ENCODE assay signal across 11 cellular contexts in the genomic region with DNA sequence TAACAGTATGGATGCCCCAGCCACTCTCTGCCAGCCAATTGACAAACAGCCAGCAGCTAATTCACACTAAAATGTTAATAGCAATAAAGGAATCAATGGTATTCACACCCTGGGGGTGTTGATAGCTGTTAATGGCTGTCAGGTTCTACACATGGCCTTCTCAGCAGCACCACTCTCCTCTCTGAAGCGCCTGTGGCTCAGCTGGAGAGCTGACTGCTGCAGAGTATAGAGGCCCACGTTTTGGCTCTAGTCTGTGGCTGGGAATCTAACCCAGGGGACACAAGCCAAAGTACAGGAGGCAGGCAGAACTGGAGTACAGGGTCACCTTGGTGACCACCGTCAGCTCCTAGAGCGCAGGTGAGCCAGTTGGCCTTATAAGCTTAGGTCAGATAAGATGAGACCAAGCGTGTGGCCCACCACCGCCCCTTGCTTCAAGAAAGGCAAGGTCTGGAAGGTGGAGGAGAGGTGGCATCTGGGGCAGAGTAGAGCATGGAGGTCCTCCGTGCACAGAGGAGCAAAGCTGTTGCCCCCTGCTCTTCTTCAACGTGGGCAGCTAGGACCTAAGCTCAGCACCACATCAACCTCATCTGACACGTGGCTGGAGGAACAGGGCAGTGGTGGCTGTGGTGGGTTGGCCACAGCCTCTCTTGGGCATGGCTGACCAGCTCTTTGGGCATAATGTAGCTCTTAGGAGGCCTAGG. TPM values are rescaled to one million over a fixed set of nuclear protein-coding genes. Genes with fewer than 3 reads are reported as not detected.
DNase-seq lines count a peak whose midpoint lies in the region; ATAC-seq, FAIRE-seq and TF ChIP-seq lines count a peak whose summit lies in the region.
"Had no signal": no experiment of that assay in that cellular context is flagged by ENCODE, and none has a peak within 500 bp of the region (broad histone marks: within the 10 kb centered on the region; RNA-seq: fewer than 3 reads in every experiment).

No MANE protein-coding gene starts in this region.

- ATAC-seq in activated T-cell treated with anti-CD3 and anti-CD28 coated beads, Interleukin-2, amount 50 U/mL, for 72 hours (replicated peaks in 1 of 2): no peak
- ATAC-seq in GM21367 (IDR thresholded peaks at IDR 0.05; ENCODE audit: unreplicated experiment) (no peak), GM21528 (IDR thresholded peaks at IDR 0.05; ENCODE audit: low FRiP score, unreplicated experiment) (no peak)

- FAIRE-seq in D721Med (lab: Jason Lieb, UNC): no peak

- H3K4me3 ChIP-seq in skin epidermis: no peak overlapping the region
- H3K4me3 ChIP-seq: dorsolateral prefrontal cortex had no signal

- peaks cover 0 to 5% of the 10 kb centered on the region in 2 donors for H3K36me3 Mint-ChIP-seq in activated T-cell treated with anti-CD3 and anti-CD28 coated beads, Interleukin-2, amount 50 U/mL, for 72 hours (ENCODE audit: insufficient read depth in 2 of 2)

- H3K27me3 Mint-ChIP-seq in activated T-cell treated with anti-CD3 and anti-CD28 coated beads, Interleukin-2, amount 50 U/mL, for 72 hours (ENCODE audit: low read depth): no peaks in the 10 kb centered on the region

- H3K27ac Mint-ChIP-seq in activated T-cell treated with anti-CD3 and anti-CD28 coated beads, Interleukin-2, amount 50 U/mL, for 72 hours: peak overlapping the region; percentile 92

- H3K4me3 Mint-ChIP-seq in activated T-cell treated with anti-CD3 and anti-CD28 coated beads, Interleukin-2, amount 50 U/mL, for 72 hours: peak overlapping the region; percentile 79 to 92

- no peak for TF ChIP-seq CTCF in D721Med (IDR thresholded peaks at IDR 0.05; ENCODE audit: insufficient read depth, missing control alignments)

- H3K9me3 Mint-ChIP-seq in activated T-cell treated with anti-CD3 and anti-CD28 coated beads, Interleukin-2, amount 50 U/mL, for 72 hours: no peaks in the 10 kb centered on the region

- peak; percentile 52 for DNase-seq in ELF-1 (ENCODE audit: low read depth, low spot score)
- no peak for DNase-seq in activated T-cell treated with anti-CD3 and anti-CD28 coated beads, Interleukin-2, amount 50 U/mL, for 72 hours
- peak; percentile 49 for DNase-seq in islet precursor cell
- no peak for DNase-seq in NCI-H1417 treated with DMSO at 0.1 percent for 48 hours (lab: John Stamatoyannopoulos, UW)
- no peak for DNase-seq in D721Med (ENCODE audit: insufficient read length, low spot score)
- DNase-seq: DMS53 had no signal

- peak overlapping the region in 20 of 21 experiments; percentile 7 to 97 (median 89) for H3K27ac ChIP-seq in skin epidermis

- H3K4me1 Mint-ChIP-seq in activated T-cell treated with anti-CD3 and anti-CD28 coated beads, Interleukin-2, amount 50 U/mL, for 72 hours (ENCODE audit: low read depth): peaks cover 93% of the 10 kb centered on the region

RNA-seq across cellular contexts. Expression of a gene that starts 25.4 kb away (rescaled TPM):
- total RNA-seq in activated T-cell treated with anti-CD3 and anti-CD28 coated beads, Interleukin-2, amount 50 U/mL, for 72 hours: 100 to 1,000 TPM; 311 to 371 TPM
- total RNA-seq: SK-MEL-5 had no signal

RNA-seq across cellular contexts. Expression of a gene that starts 38.4 kb away (rescaled TPM):
- total RNA-seq in activated T-cell treated with anti-CD3 and anti-CD28 coated beads, Interleukin-2, amount 50 U/mL, for 72 hours: 10 to 100 TPM in 1 of 2 donors, 1 to 10 TPM in 1; 9.9 to 10.6 TPM
- total RNA-seq: dorsolateral prefrontal cortex, SK-MEL-5 had no signal

Comparison
In these comparisons a context has a peak if more than half of its experiments do, and no peak if none do; other contexts are left out.
1. DNase-seq: peak in ELF-1 (single experiment) and islet precursor cell (single experiment); none in activated T-cell treated with anti-CD3 and anti-CD28 coated beads, Interleukin-2, amount 50 U/mL, for 72 hours (0 of 2), NCI-H1417 treated with DMSO at 0.1 percent for 48 hours (single experiment) and D721Med (single experiment).